1 cellular context compared by ENCODE assay signal in the genomic region with DNA sequence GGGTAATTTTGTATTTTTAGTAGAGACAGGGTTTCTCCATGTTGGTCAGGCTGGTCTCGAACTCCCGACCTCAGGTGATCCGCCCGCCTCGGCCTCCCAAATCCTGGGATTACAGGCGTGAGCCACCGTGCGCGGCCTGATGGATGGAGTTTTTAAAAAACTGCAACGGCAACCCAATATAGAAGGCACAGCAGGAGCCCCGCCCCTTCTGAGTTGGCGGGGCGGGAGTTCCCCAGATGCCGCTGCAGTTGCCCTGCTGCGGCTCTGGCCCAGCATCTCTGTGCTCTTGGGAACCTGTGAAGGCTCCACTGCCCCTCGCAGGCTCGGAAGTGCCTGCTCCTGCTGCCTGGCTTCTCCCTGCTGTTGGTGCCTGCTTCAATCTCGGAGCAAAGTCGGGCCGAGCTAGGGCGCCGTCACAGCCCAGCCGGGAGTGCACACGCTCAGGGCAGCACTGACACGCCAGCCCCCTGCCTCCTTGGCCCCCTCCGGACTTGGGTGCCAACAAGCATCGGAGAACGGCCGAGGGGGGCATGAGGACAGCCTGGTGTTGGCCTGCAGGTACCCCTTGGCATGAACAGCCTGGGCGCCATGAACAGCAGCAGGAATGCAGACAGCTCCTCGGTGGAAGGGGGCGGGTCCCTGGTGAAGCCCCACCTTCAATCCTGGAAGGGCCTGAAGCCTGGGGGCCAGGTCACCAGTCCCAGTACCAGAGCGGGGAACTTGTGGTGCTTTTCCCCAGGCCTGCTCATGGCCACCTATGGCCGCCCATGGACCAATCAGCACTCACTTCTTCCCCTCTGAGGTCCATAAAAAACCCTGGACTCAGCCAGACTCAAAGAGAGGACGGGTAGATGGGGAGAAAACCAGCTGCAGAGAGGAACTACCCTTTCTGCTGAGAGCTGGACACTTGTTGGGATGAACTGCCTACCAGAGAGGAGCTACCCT.
TF ChIP-seq lines count a peak whose summit lies in the region.

No MANE protein-coding gene starts in this region.

TF ChIP-seq in HepG2, 621 proteins besides CTCF, POLR2A, EP300 and RAD21 (continued from another document):
- TF ChIP-seq, protein P1, sequence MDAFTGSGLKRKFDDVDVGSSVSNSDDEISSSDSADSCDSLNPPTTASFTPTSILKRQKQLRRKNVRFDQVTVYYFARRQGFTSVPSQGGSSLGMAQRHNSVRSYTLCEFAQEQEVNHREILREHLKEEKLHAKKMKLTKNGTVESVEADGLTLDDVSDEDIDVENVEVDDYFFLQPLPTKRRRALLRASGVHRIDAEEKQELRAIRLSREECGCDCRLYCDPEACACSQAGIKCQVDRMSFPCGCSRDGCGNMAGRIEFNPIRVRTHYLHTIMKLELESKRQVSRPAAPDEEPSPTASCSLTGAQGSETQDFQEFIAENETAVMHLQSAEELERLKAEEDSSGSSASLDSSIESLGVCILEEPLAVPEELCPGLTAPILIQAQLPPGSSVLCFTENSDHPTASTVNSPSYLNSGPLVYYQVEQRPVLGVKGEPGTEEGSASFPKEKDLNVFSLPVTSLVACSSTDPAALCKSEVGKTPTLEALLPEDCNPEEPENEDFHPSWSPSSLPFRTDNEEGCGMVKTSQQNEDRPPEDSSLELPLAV (CRISPR knock-in tag; conservative IDR thresholded peaks at IDR 0.05; ENCODE audit: low read depth) = no peak
- TF ChIP-seq ZNF335 (CRISPR knock-in tag; IDR thresholded peaks at IDR 0.05) (peak; percentile 80), ESRRA (CRISPR knock-in tag; IDR thresholded peaks at IDR 0.05; ENCODE audit: low read depth) (no peak), ZNF609 (CRISPR knock-in tag; IDR thresholded peaks at IDR 0.05; ENCODE audit: borderline replicate concordance) (no peak), SAFB2 (CRISPR knock-in tag; IDR thresholded peaks at IDR 0.05; ENCODE audit: borderline replicate concordance, low read depth) (no peak), ZNF251 (CRISPR knock-in tag; IDR thresholded peaks at IDR 0.05) (no peak)
